Comparison of ENCODE assay signal across 8 cellular contexts in genomic region chr9:100714372-100715099, GRCh38.
DNase-seq lines count a peak whose midpoint lies in the region; ATAC-seq and TF ChIP-seq lines count a peak whose summit lies in the region.

No MANE protein-coding gene starts in this region.

- TF ChIP-seq RAD21 in IMR-90 (IDR thresholded peaks at IDR 0.05; ENCODE audit: low read length), result peak; percentile 66

- DNase-seq in DMS53 treated with DMSO at 0.1 percent for 48 hours (lab: John Stamatoyannopoulos, UW; ENCODE audit: unreplicated experiment) (peak; percentile 12), IMR-90 (peak; percentile 48), OCI-M1 (lab: John Stamatoyannopoulos, UW) (peak; percentile 77), body of pancreas (peak; percentile 65 to 71 (median 69)), iPS-NIHi7 (ENCODE audit: extremely low spot score) (peak; percentile 93), amniotic stem cell (lab: John Stamatoyannopoulos, UW) (no peak)
- peak; percentile 52 to 65 for DNase-seq in stimulated activated CD4-positive, alpha-beta T cell treated with anti-CD3 and anti-CD28 coated beads, Interleukin-2, amount 100 ng/mL, for 24 hours

- H3K79me1 ChIP-seq in IMR-90 (ENCODE audit: low read depth in 1 of 2, low read length in 2 of 2), result no peaks in the 10 kb centered on the region

- TF ChIP-seq POLR2A in IMR-90 (IDR thresholded peaks at IDR 0.05; ENCODE audit: low read depth, low read length) (no peak), body of pancreas (IDR thresholded peaks at IDR 0.05) (no peak)

- H3K9ac ChIP-seq in IMR-90 (ENCODE audit: low read depth, low read length), result no peak overlapping the region

- no peak overlapping the region for H2AFZ ChIP-seq in IMR-90 (replicated peaks; ENCODE audit: low read length, poor library complexity)

- H3K4me2 ChIP-seq in IMR-90 (ENCODE audit: low read depth, low read length), result no peak overlapping the region

- no peak overlapping the region for H4K91ac ChIP-seq in IMR-90 (ENCODE audit: insufficient read depth, low read depth, low read length)

- no peak overlapping the region for H2BK5ac ChIP-seq in IMR-90 (ENCODE audit: low read depth, low read length, poor library complexity, severe bottlenecking)

- no peak overlapping the region for H4K8ac ChIP-seq in IMR-90 (ENCODE audit: low read depth in 2 of 2, low read length in 2 of 2)

- in situ Hi-C loops in IMR-90 (cut with MboI; ENCODE audit: low sequenced_read_pairs), result loop anchor here (10.0 kb wide), 1 partner anchor 590 kb away; no protein-coding TSS in a partner anchor

- no peak overlapping the region for H2AK9ac ChIP-seq in IMR-90 (replicated peaks; ENCODE audit: low read depth, low read length, poor library complexity)

- dilution Hi-C loops in IMR-90 (cut with HindIII; ENCODE audit: low sequenced_read_pairs, unreplicated experiment), result no loop called here

- H2AK5ac ChIP-seq in IMR-90 (ENCODE audit: low read depth, low read length), result no peak overlapping the region

- no peak overlapping the region for H3K56ac ChIP-seq in IMR-90 (ENCODE audit: extremely low read depth, insufficient read depth, low read length)

- H3K36me3 ChIP-seq in IMR-90 (ENCODE audit: control insufficient read depth, insufficient read depth, low read length), result no peaks in the 10 kb centered on the region
- no peaks in the 10 kb centered on the region for H3K36me3 ChIP-seq in body of pancreas (replicated peaks in 1 of 2; ENCODE audit: insufficient read depth in 1 of 2, low read depth in 2 of 2)

- no CpG with 5 or more reads among the region's 11 CpGs for WGBS in IMR-90 (ENCODE audit: extremely low coverage in 2 of 2, insufficient read length in 1 of 2), 2 experiments
- WGBS in body of pancreas, 2 donors, result 56 to 63% methylated on average over 11 of the region's 11 CpGs

- ATAC-seq in GM19467 (IDR thresholded peaks at IDR 0.05; ENCODE audit: unreplicated experiment) (peak; percentile 87), IMR-90 (ENCODE audit: low read depth) (peak; percentile 93), body of pancreas (peak; percentile 69)

- CTCF ChIA-PET in IMR-90 (lab: Yijun Ruan, JAX), result interaction anchor here (0.6 to 1.1 kb wide), 3 partner anchors 12 to 597 kb away, joined by 3 to 4 read pairs (median 3); no protein-coding TSS in a partner anchor

- H3K4me3 ChIP-seq in IMR-90 (ENCODE audit: insufficient read depth, low read depth, low read length) (no peak overlapping the region), body of pancreas (no peak overlapping the region)

- intact Hi-C loops in IMR-90 (cut with micrococcal nuclease) (loop anchor here (1.0 to 5.0 kb wide), 3 partner anchors 521 to 733 kb away; no protein-coding TSS in a partner anchor), body of pancreas (cut with DNase I) (loop anchor here (5.0 kb wide), 1 partner anchor 593 kb away; no protein-coding TSS in a partner anchor)

- no peak overlapping the region for H3K27ac ChIP-seq in IMR-90 (ENCODE audit: insufficient read depth, low read length)
- H3K27ac ChIP-seq in body of pancreas, result no peak overlapping the region

- no peak overlapping the region for H3K4ac ChIP-seq in IMR-90 (ENCODE audit: low read depth, low read length)

- no TSS peak for BruUV-seq in IMR-90 (replicated peaks; lab: Mats Ljungman, UMichigan)

- no peaks in the 10 kb centered on the region for H3K9me3 ChIP-seq in IMR-90 (ENCODE audit: control insufficient read depth, insufficient read depth, low read length)
- no peaks in the 10 kb centered on the region for H3K9me3 ChIP-seq in body of pancreas

- POLR2A ChIA-PET in IMR-90 (lab: Charles Lee; ENCODE audit: unreplicated experiment), result no interaction called here

- H3K9me1 ChIP-seq in IMR-90 (ENCODE audit: insufficient read depth, low read length), result no peaks in the 10 kb centered on the region; the same call in 1 of the 2 replicates

- H3K27me3 ChIP-seq in IMR-90 (ENCODE audit: control insufficient read depth, insufficient read depth, low read length) (no peaks in the 10 kb centered on the region), body of pancreas (no peaks in the 10 kb centered on the region)

- no peak overlapping the region for H2BK120ac ChIP-seq in IMR-90 (ENCODE audit: low read depth, low read length)

- no peak overlapping the region for H2BK15ac ChIP-seq in IMR-90 (ENCODE audit: low read depth, low read length)

- H3K4me1 ChIP-seq in IMR-90 (ENCODE audit: control insufficient read depth, insufficient read depth, low read length), result no peaks in the 10 kb centered on the region
- H3K4me1 ChIP-seq in body of pancreas, result no peaks in the 10 kb centered on the region

- no peaks in the 10 kb centered on the region for H4K20me1 ChIP-seq in IMR-90 (ENCODE audit: insufficient read depth, low read length)

- H4K5ac ChIP-seq in IMR-90 (ENCODE audit: low read depth, low read length), result no peak overlapping the region

- no peak overlapping the region for H3K23ac ChIP-seq in IMR-90 (ENCODE audit: low read depth, low read length)

- H3K18ac ChIP-seq in IMR-90 (ENCODE audit: low read depth, low read length), result no peak overlapping the region

- TF ChIP-seq CTCF in IMR-90 (conservative IDR thresholded peaks at IDR 0.05; ENCODE audit: low read depth, low read length), result peak; percentile 80
- TF ChIP-seq CTCF in body of pancreas (IDR thresholded peaks at IDR 0.05), result peak; percentile 65 to 91 (median 73)

- no peak overlapping the region for H2BK20ac ChIP-seq in IMR-90 (ENCODE audit: low read depth, low read length)

- H3K14ac ChIP-seq in IMR-90 (replicated peaks; ENCODE audit: low read depth, low read length), result no peak overlapping the region

TF ChIP-seq in IMR-90, 13 proteins besides CTCF, POLR2A, EP300 and RAD21:
- peak; percentile 67 for TF ChIP-seq SMC3 (IDR thresholded peaks at IDR 0.05; ENCODE audit: low read depth, low read length)
- no peak for TF ChIP-seq CHD1 (IDR thresholded peaks at IDR 0.05; ENCODE audit: low read depth, low read length)
- no peak for TF ChIP-seq MAFK (IDR thresholded peaks at IDR 0.05; ENCODE audit: low read depth, low read length)
TF ChIP-seq in IMR-90: peak in this region for 1.
